Comparison of ENCODE assay signal across 1 cellular context in the genomic region with DNA sequence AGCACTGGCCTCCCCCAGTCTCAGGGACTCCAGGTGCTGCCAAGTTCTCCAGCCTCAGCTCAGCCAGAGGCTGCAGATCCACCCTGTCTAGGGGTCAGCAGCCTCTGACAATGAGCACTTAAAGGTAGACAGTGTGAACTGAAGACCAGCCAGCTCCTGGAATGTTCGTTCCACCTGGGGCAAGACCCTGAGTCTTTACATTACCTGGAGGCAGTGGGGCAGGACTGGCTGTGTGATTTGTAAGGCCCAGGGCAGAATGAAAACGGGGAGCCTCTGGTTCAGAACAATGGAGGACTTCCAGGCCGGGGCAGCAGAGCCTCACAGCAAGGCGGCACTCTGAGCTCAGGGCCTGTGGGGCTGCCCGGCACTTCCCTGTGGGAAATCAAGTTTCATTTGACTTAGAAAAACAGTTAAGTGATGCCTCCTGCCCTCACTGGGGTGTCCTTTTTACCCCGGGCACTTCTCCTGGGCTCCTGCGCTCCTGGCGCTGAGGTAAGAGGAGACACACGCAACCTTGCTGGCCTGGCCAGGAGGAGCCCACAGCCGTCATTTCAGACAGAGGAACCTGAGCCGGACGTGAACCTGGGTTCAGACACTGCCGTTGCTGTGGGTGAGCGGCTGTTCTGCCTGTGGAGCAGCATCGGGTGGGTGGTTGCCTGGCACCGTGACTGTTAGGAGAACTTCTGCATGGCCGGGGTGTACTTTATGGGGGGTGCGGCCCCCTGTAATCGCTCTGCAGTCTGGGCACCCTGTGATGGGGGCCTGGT.
TF ChIP-seq lines count a peak whose summit lies in the region.

No MANE protein-coding gene starts in this region.

TF ChIP-seq in HepG2, 621 proteins besides CTCF, POLR2A, EP300 and RAD21 (continued from another document):
- TF ChIP-seq, protein P1, sequence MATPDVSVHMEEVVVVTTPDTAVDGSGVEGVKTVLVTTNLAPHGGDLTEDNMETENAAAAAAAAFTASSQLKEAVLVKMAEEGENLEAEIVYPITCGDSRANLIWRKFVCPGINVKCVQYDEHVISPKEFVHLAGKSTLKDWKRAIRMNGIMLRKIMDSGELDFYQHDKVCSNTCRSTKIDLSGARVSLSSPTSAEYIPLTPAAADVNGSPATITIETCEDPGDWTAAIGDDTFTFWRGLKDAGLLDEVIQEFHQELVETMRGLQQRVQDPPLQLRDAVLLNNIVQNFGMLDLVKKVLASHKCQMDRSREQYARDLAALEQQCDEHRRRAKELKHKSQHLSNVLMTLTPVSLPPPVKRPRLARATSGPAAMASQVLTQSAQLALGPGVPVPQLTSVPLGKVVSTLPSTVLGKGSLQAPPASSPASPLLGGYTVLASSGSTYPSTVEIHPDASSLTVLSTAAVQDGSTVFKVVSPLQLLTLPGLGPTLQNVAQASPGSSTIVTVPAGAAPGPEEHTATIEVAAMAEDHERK (CRISPR knock-in tag; IDR thresholded peaks at IDR 0.05; ENCODE audit: low read depth): no peak
- no peak for TF ChIP-seq RBM22 (optimal IDR thresholded peaks at IDR 0.05; ENCODE audit: low read length)
- TF ChIP-seq, protein P2, sequence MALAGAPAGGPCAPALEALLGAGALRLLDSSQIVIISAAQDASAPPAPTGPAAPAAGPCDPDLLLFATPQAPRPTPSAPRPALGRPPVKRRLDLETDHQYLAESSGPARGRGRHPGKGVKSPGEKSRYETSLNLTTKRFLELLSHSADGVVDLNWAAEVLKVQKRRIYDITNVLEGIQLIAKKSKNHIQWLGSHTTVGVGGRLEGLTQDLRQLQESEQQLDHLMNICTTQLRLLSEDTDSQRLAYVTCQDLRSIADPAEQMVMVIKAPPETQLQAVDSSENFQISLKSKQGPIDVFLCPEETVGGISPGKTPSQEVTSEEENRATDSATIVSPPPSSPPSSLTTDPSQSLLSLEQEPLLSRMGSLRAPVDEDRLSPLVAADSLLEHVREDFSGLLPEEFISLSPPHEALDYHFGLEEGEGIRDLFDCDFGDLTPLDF (CRISPR knock-in tag; IDR thresholded peaks at IDR 0.05): no peak
TF ChIP-seq in HepG2: peak in this region for 1.
